ENCODE assay signal across 24 cellular contexts in the genomic region with DNA sequence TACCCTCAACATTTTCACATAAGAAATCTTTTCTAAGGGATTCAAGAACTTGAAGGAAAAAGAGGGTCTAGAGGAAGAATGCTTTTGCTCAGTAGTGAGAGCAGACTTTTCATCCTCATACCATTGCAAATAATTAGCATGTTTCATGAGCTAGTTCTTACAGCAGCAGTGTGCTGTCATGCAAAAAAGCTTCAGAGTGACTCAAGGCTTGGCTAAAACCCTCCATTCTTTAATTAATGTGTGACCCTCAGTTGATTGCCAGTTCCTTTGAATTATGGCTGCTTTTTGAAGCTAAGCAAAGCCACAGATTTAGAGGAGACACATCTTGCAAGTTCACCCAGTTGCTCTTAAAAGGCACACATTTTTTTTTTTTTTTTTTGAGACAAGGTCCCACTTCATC. TPM values are rescaled to one million over a fixed set of nuclear protein-coding genes. Genes with fewer than 3 reads are reported as not detected.
DNase-seq lines count a peak whose midpoint lies in the region; ATAC-seq, FAIRE-seq and TF ChIP-seq lines count a peak whose summit lies in the region.
"Had no signal": no experiment of that assay in that cellular context is flagged by ENCODE, and none has a peak within 500 bp of the region (broad histone marks: within the 10 kb centered on the region; RNA-seq: fewer than 3 reads in every experiment).

No MANE protein-coding gene starts in this region.

- no peaks in the 10 kb centered on the region for H3K9me3 ChIP-seq in Karpas-422 (ENCODE audit: low read length)
- H3K9me3 ChIP-seq: thyroid gland had no signal

- ATAC-seq in activated T-cell treated with anti-CD3 and anti-CD28 coated beads, Interleukin-2, amount 50 U/mL, for 4 hours: no peak
- ATAC-seq: activated CD4-positive, CD25-positive, alpha-beta regulatory T cell treated with anti-CD3 and anti-CD28 coated beads, Interleukin-2, amount 50 U/mL, for 24 hours; activated T-helper 17 cell treated with anti-CD3 and anti-CD28 coated beads, Interleukin-2, amount 50 U/mL, for 72 hours; right cardiac atrium had no signal

- FAIRE-seq in HTR-8/SVneo (lab: Jason Lieb, UNC): no peak
- FAIRE-seq: endometrium, kidney had no signal

- no peak overlapping the region for H3K4me3 ChIP-seq in Karpas-422 (ENCODE audit: low read length)
- no peak overlapping the region for H3K4me3 ChIP-seq in epithelial cell of proximal tubule (ENCODE audit: low read depth, low read length)
- H3K4me3 ChIP-seq in retinal pigment epithelial cell (ENCODE audit: low read length): no peak overlapping the region
- H3K4me3 ChIP-seq: hepatocyte, thyroid gland had no signal

- TF ChIP-seq CTCF in epithelial cell of proximal tubule (conservative IDR thresholded peaks at IDR 0.05; ENCODE audit: low read depth, low read length) (no peak), retinal pigment epithelial cell (conservative IDR thresholded peaks at IDR 0.05; ENCODE audit: low read depth, low read length) (no peak)

- peaks cover 63% of the 10 kb centered on the region for H3K4me1 Mint-ChIP-seq in activated T-cell treated with anti-CD3 and anti-CD28 coated beads, Interleukin-2, amount 50 U/mL, for 24 hours (ENCODE audit: low read depth)
- peaks cover 58% of the 10 kb centered on the region for H3K4me1 Mint-ChIP-seq in activated T-cell treated with anti-CD3 and anti-CD28 coated beads, Interleukin-2, amount 50 U/mL, for 4 hours (ENCODE audit: low read depth)

- no peaks in the 10 kb centered on the region for H4K20me1 ChIP-seq in Karpas-422 (ENCODE audit: insufficient read depth, low read depth, low read length)

- no peaks in the 10 kb centered on the region for H3K9me3 Mint-ChIP-seq in activated T-cell treated with anti-CD3 and anti-CD28 coated beads, Interleukin-2, amount 50 U/mL, for 24 hours
- H3K9me3 Mint-ChIP-seq in activated T-cell treated with anti-CD3 and anti-CD28 coated beads, Interleukin-2, amount 50 U/mL, for 4 hours: no peaks in the 10 kb centered on the region
- H3K9me3 Mint-ChIP-seq: activated T-helper 17 cell treated with anti-CD3 and anti-CD28 coated beads, Interleukin-2, amount 50 U/mL, for 72 hours; HFFc6; stimulated activated naive B cell treated with anti-CD40 and anti-IgM and Interleukin-4, amounts not matched to agents 10 μg/mL and 1 μg/mL and 100 μg/mL, for 72 hours had no signal

- no peaks in the 10 kb centered on the region for H3K79me2 ChIP-seq in Karpas-422 (ENCODE audit: low read length)
- H3K79me2 ChIP-seq: hepatocyte had no signal

- no peak overlapping the region for H3K9ac ChIP-seq in Karpas-422 (ENCODE audit: low read length)

- no peaks in the 10 kb centered on the region for H3K36me3 Mint-ChIP-seq in activated T-cell treated with anti-CD3 and anti-CD28 coated beads, Interleukin-2, amount 50 U/mL, for 24 hours (ENCODE audit: low read depth)
- no peaks in the 10 kb centered on the region for H3K36me3 Mint-ChIP-seq in activated T-cell treated with anti-CD3 and anti-CD28 coated beads, Interleukin-2, amount 50 U/mL, for 4 hours (ENCODE audit: insufficient read depth)
- H3K36me3 Mint-ChIP-seq: stimulated activated naive B cell treated with anti-CD40 and anti-IgM and Interleukin-4, amounts not matched to agents 10 μg/mL and 1 μg/mL and 100 μg/mL, for 72 hours had no signal

- H2AFZ ChIP-seq in Karpas-422 (ENCODE audit: low read length): peak overlapping the region; percentile 2; the same call in 1 of the 2 replicates
- H2AFZ ChIP-seq: hepatocyte had no signal

- H3K27me3 ChIP-seq in Karpas-422 (ENCODE audit: low read length): no peaks in the 10 kb centered on the region
- H3K27me3 ChIP-seq: hepatocyte, thyroid gland had no signal

- no peak overlapping the region for H3K4me2 ChIP-seq in Karpas-422 (ENCODE audit: low read depth, low read length, poor library complexity, severe bottlenecking)
- H3K4me2 ChIP-seq: hepatocyte had no signal

- no peaks in the 10 kb centered on the region for H3K36me3 ChIP-seq in Karpas-422 (ENCODE audit: insufficient read depth, low read length)
- H3K36me3 ChIP-seq: thyroid gland had no signal

- H3K9me2 ChIP-seq in Karpas-422 (replicated peaks; ENCODE audit: insufficient read depth, low read length): no peaks in the 10 kb centered on the region

- H3K27me3 Mint-ChIP-seq in activated T-cell treated with anti-CD3 and anti-CD28 coated beads, Interleukin-2, amount 50 U/mL, for 24 hours: no peaks in the 10 kb centered on the region
- no peaks in the 10 kb centered on the region for H3K27me3 Mint-ChIP-seq in activated T-cell treated with anti-CD3 and anti-CD28 coated beads, Interleukin-2, amount 50 U/mL, for 4 hours (ENCODE audit: low read depth)
- H3K27me3 Mint-ChIP-seq: activated T-helper 17 cell treated with anti-CD3 and anti-CD28 coated beads, Interleukin-2, amount 50 U/mL, for 72 hours; stimulated activated naive B cell treated with anti-CD40 and anti-IgM and Interleukin-4, amounts not matched to agents 10 μg/mL and 1 μg/mL and 100 μg/mL, for 72 hours had no signal

- H3K27ac Mint-ChIP-seq in activated T-cell treated with anti-CD3 and anti-CD28 coated beads, Interleukin-2, amount 50 U/mL, for 24 hours: peak overlapping the region; percentile 34
- H3K27ac Mint-ChIP-seq: HFFc6; stimulated activated naive B cell treated with anti-CD40 and anti-IgM and Interleukin-4, amounts not matched to agents 10 μg/mL and 1 μg/mL and 100 μg/mL, for 72 hours had no signal

- H3K27ac ChIP-seq in Karpas-422 (ENCODE audit: low read length): no peak overlapping the region
- H3K27ac ChIP-seq: hepatocyte, thyroid gland had no signal

- no peak overlapping the region for H3K4me3 Mint-ChIP-seq in activated T-cell treated with anti-CD3 and anti-CD28 coated beads, Interleukin-2, amount 50 U/mL, for 24 hours
- no peak overlapping the region for H3K4me3 Mint-ChIP-seq in activated T-cell treated with anti-CD3 and anti-CD28 coated beads, Interleukin-2, amount 50 U/mL, for 4 hours
- H3K4me3 Mint-ChIP-seq: activated T-helper 17 cell treated with anti-CD3 and anti-CD28 coated beads, Interleukin-2, amount 50 U/mL, for 72 hours; HFFc6; stimulated activated naive B cell treated with anti-CD40 and anti-IgM and Interleukin-4, amounts not matched to agents 10 μg/mL and 1 μg/mL and 100 μg/mL, for 72 hours had no signal

- peaks cover 40% of the 10 kb centered on the region for H3K4me1 ChIP-seq in Karpas-422 (ENCODE audit: low read length)

- no peak for DNase-seq in activated T-cell treated with anti-CD3 and anti-CD28 coated beads, Interleukin-2, amount 50 U/mL, for 24 hours
- no peak for DNase-seq in activated T-cell treated with anti-CD3 and anti-CD28 coated beads, Interleukin-2, amount 50 U/mL, for 4 hours
- DNase-seq in Karpas-422: no peak
- peak; percentile 54 for DNase-seq in epithelial cell of proximal tubule (ENCODE audit: low read depth)
- peak; percentile 56 for DNase-seq in retinal pigment epithelial cell (ENCODE audit: low read depth)
- DNase-seq in NCI-H446 (lab: John Stamatoyannopoulos, UW): no peak
- no peak for DNase-seq in HTR-8/SVneo (ENCODE audit: insufficient read length, low spot score)
- DNase-seq in NCI-H2227 treated with DMSO at 0.1 percent for 48 hours (lab: John Stamatoyannopoulos, UW): no peak
- DNase-seq: amygdala; C1 segment of cervical spinal cord; DMS53; HFFc6; kidney; NCI-H1417; NCI-H748 treated with DMSO at 0.1 percent for 48 hours; right cardiac atrium; stimulated activated CD4-positive, alpha-beta T cell treated with anti-CD3 and anti-CD28 coated beads, Interleukin-15, amount 100 ng/mL, for 24 hours; stimulated activated naive B cell treated with anti-CD40 and anti-IgM and Interleukin-4, amounts not matched to agents 10 μg/mL and 1 μg/mL and 100 μg/mL, for 72 hours; T1000; thyroid gland had no signal

RNA-seq across cellular contexts. Expression of a gene that starts 36.6 kb away (rescaled TPM):
- total RNA-seq in activated T-cell treated with anti-CD3 and anti-CD28 coated beads, Interleukin-2, amount 50 U/mL, for 4 hours: 10 to 100 TPM; 55.6 to 68.5 (median 64.8) TPM
- 102 and 165 TPM in 2 replicates for total RNA-seq in Karpas-422 (2014; rRNA removed; shearing (Covaris generic); ENCODE audit: low replicate concordance)
- total RNA-seq in epithelial cell of proximal tubule: 14.3 and 34.2 TPM in 2 replicates

RNA-seq across cellular contexts. Expression of a gene that starts 48.6 kb away (rescaled TPM):
- total RNA-seq in activated T-cell treated with anti-CD3 and anti-CD28 coated beads, Interleukin-2, amount 50 U/mL, for 4 hours: 10 to 100 TPM; 10.5 to 12.4 (median 11.3) TPM
- total RNA-seq in Karpas-422 (2014; rRNA removed; shearing (Covaris generic); ENCODE audit: low replicate concordance): 66.5 and 66.7 TPM in 2 replicates
- 2.8 and 5.3 TPM in 2 replicates for total RNA-seq in epithelial cell of proximal tubule

Comparison
In these comparisons a context has a peak if more than half of its experiments do, and no peak if none do; other contexts are left out.
1. DNase-seq: peak in epithelial cell of proximal tubule (single experiment) and retinal pigment epithelial cell (single experiment); none in activated T-cell treated with anti-CD3 and anti-CD28 coated beads, Interleukin-2, amount 50 U/mL, for 24 hours (single experiment), activated T-cell treated with anti-CD3 and anti-CD28 coated beads, Interleukin-2, amount 50 U/mL, for 4 hours (single experiment), Karpas-422 (single experiment), NCI-H446 (0 of 2), HTR-8/SVneo (single experiment) and NCI-H2227 treated with DMSO at 0.1 percent for 48 hours (single experiment).